1 cellular context compared by ENCODE assay signal in the genomic region with DNA sequence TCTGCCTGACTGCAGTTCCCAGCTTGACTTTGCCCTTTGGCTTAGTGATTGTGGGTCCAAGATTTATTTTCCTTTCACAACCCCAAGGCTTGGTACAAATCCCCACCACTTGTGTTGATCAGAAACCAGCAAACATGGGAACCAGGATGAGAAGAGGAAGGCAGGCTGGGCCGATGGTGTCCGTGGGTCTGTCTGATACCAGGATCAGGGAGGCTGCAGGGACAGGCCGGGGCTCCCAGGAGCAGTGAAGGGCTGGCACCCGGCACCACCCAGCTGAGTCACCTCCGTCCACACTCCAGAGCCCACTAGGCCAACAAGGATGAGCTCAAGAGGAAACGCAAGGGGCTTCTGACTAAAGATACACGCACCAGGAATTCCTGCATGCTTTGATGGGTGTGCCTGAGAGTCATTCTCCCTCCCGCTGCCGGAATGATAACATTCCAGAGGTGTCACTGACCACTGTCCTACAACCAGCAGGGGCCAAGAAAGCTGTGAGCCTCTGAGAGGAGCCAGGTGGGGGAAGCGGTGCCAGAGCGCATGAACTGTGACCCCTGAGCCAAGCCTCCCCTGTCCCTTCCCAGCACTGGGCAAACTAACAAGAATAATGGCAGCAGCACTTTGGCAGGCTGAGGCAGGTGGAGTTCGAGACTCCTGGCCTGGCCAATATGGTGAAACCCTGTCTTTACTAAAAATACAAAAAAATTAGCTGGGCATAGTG.
TF ChIP-seq lines count a peak whose summit lies in the region.

No MANE protein-coding gene starts in this region.

TF ChIP-seq in HepG2, 621 proteins besides CTCF, POLR2A, EP300 and RAD21 (continued from another document and continues in another):
- TF ChIP-seq, protein P1, sequence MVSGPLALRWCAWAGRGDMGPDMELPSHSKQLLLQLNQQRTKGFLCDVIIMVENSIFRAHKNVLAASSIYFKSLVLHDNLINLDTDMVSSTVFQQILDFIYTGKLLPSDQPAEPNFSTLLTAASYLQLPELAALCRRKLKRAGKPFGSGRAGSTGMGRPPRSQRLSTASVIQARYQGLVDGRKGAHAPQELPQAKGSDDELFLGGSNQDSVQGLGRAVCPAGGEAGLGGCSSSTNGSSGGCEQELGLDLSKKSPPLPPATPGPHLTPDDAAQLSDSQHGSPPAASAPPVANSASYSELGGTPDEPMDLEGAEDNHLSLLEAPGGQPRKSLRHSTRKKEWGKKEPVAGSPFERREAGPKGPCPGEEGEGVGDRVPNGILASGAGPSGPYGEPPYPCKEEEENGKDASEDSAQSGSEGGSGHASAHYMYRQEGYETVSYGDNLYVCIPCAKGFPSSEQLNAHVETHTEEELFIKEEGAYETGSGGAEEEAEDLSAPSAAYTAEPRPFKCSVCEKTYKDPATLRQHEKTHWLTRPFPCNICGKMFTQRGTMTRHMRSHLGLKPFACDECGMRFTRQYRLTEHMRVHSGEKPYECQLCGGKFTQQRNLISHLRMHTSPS (CRISPR knock-in tag; IDR thresholded peaks at IDR 0.05; ENCODE audit: low read depth): peak; percentile 77; the same call in 1 of the 2 replicates
- TF ChIP-seq, protein P2, sequence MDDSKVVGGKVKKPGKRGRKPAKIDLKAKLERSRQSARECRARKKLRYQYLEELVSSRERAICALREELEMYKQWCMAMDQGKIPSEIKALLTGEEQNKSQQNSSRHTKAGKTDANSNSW (CRISPR knock-in tag; IDR thresholded peaks at IDR 0.05; ENCODE audit: borderline replicate concordance): no peak
- TF ChIP-seq CREB1 (IDR thresholded peaks at IDR 0.05) (no peak), CREB1 (CRISPR knock-in tag; IDR thresholded peaks at IDR 0.05) (peak; percentile 41; the same call in 1 of the 2 replicates), SSRP1 (CRISPR knock-in tag; IDR thresholded peaks at IDR 0.05) (peak; percentile 11; the same call in 1 of the 2 replicates), IKZF4 (CRISPR knock-in tag; IDR thresholded peaks at IDR 0.05; ENCODE audit: borderline replicate concordance, low read depth, not compliant biosample characterization) (no peak), HNF4A (CRISPR knock-in tag; IDR thresholded peaks at IDR 0.05) (peak; percentile 61), ZSCAN29 (CRISPR knock-in tag; conservative IDR thresholded peaks at IDR 0.05) (0 out of 2 replicates have a peak, but pooled peaks have one; percentile 33), MTA3 (CRISPR knock-in tag; IDR thresholded peaks at IDR 0.05) (no peak), NCOA5 (CRISPR knock-in tag; IDR thresholded peaks at IDR 0.05) (no peak), PAWR (CRISPR knock-in tag; IDR thresholded peaks at IDR 0.05; ENCODE audit: borderline replicate concordance) (0 out of 2 replicates have a peak, but pooled peaks have one; percentile 38), ZC3H13 (CRISPR knock-in tag; IDR thresholded peaks at IDR 0.05) (no peak), SALL1 (CRISPR knock-in tag; IDR thresholded peaks at IDR 0.05) (peak; percentile 80), FOXA3 (CRISPR knock-in tag; IDR thresholded peaks at IDR 0.05) (peak; percentile 9; the same call in 1 of the 2 replicates), HMG20A (CRISPR knock-in tag; IDR thresholded peaks at IDR 0.05; ENCODE audit: borderline replicate concordance) (peak; percentile 27; the same call in 1 of the 2 replicates), SAP130 (CRISPR knock-in tag; IDR thresholded peaks at IDR 0.05; ENCODE audit: low read depth) (peak; percentile 72), ZNF83 (CRISPR knock-in tag; IDR thresholded peaks at IDR 0.05; ENCODE audit: borderline replicate concordance) (no peak), ELF1 (CRISPR knock-in tag; IDR thresholded peaks at IDR 0.05) (0 out of 2 replicates have a peak, but pooled peaks have one; percentile 22), TCF7 (IDR thresholded peaks at IDR 0.05; ENCODE audit: low read depth) (peak; percentile 20; the same call in 1 of the 2 replicates), TAF1 (CRISPR knock-in tag; IDR thresholded peaks at IDR 0.05) (0 out of 2 replicates have a peak, but pooled peaks have one; percentile 20), TGIF2 (CRISPR knock-in tag; IDR thresholded peaks at IDR 0.05) (peak; percentile 44; the same call in 1 of the 2 replicates), MYC (CRISPR knock-in tag; IDR thresholded peaks at IDR 0.05; ENCODE audit: borderline replicate concordance) (0 out of 2 replicates have a peak, but pooled peaks have one; percentile 12), TBX3 (IDR thresholded peaks at IDR 0.05; ENCODE audit: borderline replicate concordance) (no peak), ZFX (CRISPR knock-in tag; IDR thresholded peaks at IDR 0.05; ENCODE audit: low read depth) (peak; percentile 65), HOXA9 (CRISPR knock-in tag; IDR thresholded peaks at IDR 0.05; ENCODE audit: borderline replicate concordance) (no peak), MIER2 (CRISPR knock-in tag; IDR thresholded peaks at IDR 0.05) (no peak), NCOA2 (CRISPR knock-in tag; IDR thresholded peaks at IDR 0.05) (peak; percentile 37; the same call in 1 of the 2 replicates), JUN (CRISPR knock-in tag; IDR thresholded peaks at IDR 0.05) (peak; percentile 47; the same call in 1 of the 2 replicates)
- TF ChIP-seq, protein P3, sequence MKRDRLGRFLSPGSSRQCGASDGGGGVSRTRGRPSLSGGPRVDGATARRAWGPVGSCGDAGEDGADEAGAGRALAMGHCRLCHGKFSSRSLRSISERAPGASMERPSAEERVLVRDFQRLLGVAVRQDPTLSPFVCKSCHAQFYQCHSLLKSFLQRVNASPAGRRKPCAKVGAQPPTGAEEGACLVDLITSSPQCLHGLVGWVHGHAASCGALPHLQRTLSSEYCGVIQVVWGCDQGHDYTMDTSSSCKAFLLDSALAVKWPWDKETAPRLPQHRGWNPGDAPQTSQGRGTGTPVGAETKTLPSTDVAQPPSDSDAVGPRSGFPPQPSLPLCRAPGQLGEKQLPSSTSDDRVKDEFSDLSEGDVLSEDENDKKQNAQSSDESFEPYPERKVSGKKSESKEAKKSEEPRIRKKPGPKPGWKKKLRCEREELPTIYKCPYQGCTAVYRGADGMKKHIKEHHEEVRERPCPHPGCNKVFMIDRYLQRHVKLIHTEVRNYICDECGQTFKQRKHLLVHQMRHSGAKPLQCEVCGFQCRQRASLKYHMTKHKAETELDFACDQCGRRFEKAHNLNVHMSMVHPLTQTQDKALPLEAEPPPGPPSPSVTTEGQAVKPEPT (CRISPR knock-in tag; IDR thresholded peaks at IDR 0.05; ENCODE audit: low read depth): 0 out of 2 replicates have a peak, but pooled peaks have one; percentile 67
- TF ChIP-seq, protein P4, sequence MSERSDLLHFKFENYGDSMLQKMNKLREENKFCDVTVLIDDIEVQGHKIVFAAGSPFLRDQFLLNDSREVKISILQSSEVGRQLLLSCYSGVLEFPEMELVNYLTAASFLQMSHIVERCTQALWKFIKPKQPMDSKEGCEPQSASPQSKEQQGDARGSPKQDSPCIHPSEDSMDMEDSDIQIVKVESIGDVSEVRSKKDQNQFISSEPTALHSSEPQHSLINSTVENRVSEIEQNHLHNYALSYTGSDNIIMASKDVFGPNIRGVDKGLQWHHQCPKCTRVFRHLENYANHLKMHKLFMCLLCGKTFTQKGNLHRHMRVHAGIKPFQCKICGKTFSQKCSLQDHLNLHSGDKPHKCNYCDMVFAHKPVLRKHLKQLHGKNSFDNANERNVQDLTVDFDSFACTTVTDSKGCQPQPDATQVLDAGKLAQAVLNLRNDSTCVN (CRISPR knock-in tag; IDR thresholded peaks at IDR 0.05; ENCODE audit: borderline replicate concordance): peak; percentile 17; the same call in 1 of the 2 replicates
- TF ChIP-seq, protein P5, sequence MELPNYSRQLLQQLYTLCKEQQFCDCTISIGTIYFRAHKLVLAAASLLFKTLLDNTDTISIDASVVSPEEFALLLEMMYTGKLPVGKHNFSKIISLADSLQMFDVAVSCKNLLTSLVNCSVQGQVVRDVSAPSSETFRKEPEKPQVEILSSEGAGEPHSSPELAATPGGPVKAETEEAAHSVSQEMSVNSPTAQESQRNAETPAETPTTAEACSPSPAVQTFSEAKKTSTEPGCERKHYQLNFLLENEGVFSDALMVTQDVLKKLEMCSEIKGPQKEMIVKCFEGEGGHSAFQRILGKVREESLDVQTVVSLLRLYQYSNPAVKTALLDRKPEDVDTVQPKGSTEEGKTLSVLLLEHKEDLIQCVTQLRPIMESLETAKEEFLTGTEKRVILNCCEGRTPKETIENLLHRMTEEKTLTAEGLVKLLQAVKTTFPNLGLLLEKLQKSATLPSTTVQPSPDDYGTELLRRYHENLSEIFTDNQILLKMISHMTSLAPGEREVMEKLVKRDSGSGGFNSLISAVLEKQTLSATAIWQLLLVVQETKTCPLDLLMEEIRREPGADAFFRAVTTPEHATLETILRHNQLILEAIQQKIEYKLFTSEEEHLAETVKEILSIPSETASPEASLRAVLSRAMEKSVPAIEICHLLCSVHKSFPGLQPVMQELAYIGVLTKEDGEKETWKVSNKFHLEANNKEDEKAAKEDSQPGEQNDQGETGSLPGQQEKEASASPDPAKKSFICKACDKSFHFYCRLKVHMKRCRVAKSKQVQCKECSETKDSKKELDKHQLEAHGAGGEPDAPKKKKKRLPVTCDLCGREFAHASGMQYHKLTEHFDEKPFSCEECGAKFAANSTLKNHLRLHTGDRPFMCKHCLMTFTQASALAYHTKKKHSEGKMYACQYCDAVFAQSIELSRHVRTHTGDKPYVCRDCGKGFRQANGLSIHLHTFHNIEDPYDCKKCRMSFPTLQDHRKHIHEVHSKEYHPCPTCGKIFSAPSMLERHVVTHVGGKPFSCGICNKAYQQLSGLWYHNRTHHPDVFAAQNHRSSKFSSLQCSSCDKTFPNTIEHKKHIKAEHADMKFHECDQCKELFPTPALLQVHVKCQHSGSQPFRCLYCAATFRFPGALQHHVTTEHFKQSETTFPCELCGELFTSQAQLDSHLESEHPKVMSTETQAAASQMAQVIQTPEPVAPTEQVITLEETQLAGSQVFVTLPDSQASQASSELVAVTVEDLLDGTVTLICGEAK (IDR thresholded peaks at IDR 0.05): no peak
- TF ChIP-seq, protein P5 (CRISPR knock-in tag; IDR thresholded peaks at IDR 0.05): 0 out of 2 replicates have a peak, but pooled peaks have one; percentile 36
- TF ChIP-seq, protein P6, sequence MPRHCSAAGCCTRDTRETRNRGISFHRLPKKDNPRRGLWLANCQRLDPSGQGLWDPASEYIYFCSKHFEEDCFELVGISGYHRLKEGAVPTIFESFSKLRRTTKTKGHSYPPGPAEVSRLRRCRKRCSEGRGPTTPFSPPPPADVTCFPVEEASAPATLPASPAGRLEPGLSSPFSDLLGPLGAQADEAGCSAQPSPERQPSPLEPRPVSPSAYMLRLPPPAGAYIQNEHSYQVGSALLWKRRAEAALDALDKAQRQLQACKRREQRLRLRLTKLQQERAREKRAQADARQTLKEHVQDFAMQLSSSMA (CRISPR knock-in tag; IDR thresholded peaks at IDR 0.05): no peak
- TF ChIP-seq, protein P7, sequence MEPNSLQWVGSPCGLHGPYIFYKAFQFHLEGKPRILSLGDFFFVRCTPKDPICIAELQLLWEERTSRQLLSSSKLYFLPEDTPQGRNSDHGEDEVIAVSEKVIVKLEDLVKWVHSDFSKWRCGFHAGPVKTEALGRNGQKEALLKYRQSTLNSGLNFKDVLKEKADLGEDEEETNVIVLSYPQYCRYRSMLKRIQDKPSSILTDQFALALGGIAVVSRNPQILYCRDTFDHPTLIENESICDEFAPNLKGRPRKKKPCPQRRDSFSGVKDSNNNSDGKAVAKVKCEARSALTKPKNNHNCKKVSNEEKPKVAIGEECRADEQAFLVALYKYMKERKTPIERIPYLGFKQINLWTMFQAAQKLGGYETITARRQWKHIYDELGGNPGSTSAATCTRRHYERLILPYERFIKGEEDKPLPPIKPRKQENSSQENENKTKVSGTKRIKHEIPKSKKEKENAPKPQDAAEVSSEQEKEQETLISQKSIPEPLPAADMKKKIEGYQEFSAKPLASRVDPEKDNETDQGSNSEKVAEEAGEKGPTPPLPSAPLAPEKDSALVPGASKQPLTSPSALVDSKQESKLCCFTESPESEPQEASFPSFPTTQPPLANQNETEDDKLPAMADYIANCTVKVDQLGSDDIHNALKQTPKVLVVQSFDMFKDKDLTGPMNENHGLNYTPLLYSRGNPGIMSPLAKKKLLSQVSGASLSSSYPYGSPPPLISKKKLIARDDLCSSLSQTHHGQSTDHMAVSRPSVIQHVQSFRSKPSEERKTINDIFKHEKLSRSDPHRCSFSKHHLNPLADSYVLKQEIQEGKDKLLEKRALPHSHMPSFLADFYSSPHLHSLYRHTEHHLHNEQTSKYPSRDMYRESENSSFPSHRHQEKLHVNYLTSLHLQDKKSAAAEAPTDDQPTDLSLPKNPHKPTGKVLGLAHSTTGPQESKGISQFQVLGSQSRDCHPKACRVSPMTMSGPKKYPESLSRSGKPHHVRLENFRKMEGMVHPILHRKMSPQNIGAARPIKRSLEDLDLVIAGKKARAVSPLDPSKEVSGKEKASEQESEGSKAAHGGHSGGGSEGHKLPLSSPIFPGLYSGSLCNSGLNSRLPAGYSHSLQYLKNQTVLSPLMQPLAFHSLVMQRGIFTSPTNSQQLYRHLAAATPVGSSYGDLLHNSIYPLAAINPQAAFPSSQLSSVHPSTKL (CRISPR knock-in tag; IDR thresholded peaks at IDR 0.05): peak; percentile 74
